In genomic region chr20:57715268-57715904, GRCh38 we compare ENCODE assay signal across 1 cellular context.
TF ChIP-seq lines count a peak whose summit lies in the region.

No MANE protein-coding gene starts in this region.

TF ChIP-seq in HepG2, 621 proteins besides CTCF, POLR2A, EP300 and RAD21:
- no peak for TF ChIP-seq POLR2AphosphoS2 (IDR thresholded peaks at IDR 0.05; ENCODE audit: low read depth, low read length)
- TF ChIP-seq ZFY (CRISPR knock-in tag; IDR thresholded peaks at IDR 0.05), result no peak
- TF ChIP-seq ZNF839 (CRISPR knock-in tag; IDR thresholded peaks at IDR 0.05; ENCODE audit: borderline replicate concordance), result no peak
- TF ChIP-seq MNT (IDR thresholded peaks at IDR 0.05), result peak; percentile 80
- peak; percentile 46; the same call in 1 of the 2 replicates for TF ChIP-seq IKZF1 (IDR thresholded peaks at IDR 0.05)
- TF ChIP-seq NBN (conservative IDR thresholded peaks at IDR 0.05), result 0 out of 2 replicates have a peak, but pooled peaks have one; percentile 55
